In genomic region chr10:58140706-58141347, GRCh38 we compare ENCODE assay signal across 32 cellular contexts.
"Had no signal": no experiment of that assay in that cellular context is flagged by ENCODE, and none has a peak within 500 bp of the region (broad histone marks: within the 10 kb centered on the region; RNA-seq: fewer than 3 reads in every experiment).

No MANE protein-coding gene starts in this region.

- H3K4me1 Mint-ChIP-seq: activated B cell treated with CpG ODN at 0.5 μM for 24 hours had no signal

- DNase-seq: activated B cell treated with CpG ODN at 0.5 μM for 24 hours; activated CD4-positive, alpha-beta memory T cell treated with anti-CD3 and anti-CD28 coated beads for 36 hours; activated CD4-positive, alpha-beta T cell treated with anti-CD3 and anti-CD28 coated beads for 4 hours; activated CD4-positive, alpha-beta T cell treated with anti-CD3 and anti-CD28 coated beads, Interleukin-2, amount 50 U/mL, for 1 hour; activated CD4-positive, CD25-positive, alpha-beta regulatory T cell treated with anti-CD3 and anti-CD28 coated beads, Interleukin-2, amount 50 U/mL, for 72 hours; activated CD8-positive, alpha-beta memory T cell treated with anti-CD3 and anti-CD28 coated beads, Interleukin-2, amount 50 U/mL, for 48 hours; activated effector memory CD4-positive, alpha-beta T cell treated with Interleukin-2 at 50 U/mL for 16 hours; activated naive CD4-positive, alpha-beta T cell treated with anti-CD3 and anti-CD28 coated beads, Interleukin-2, amount 10 ng/mL, durations not matched to agents 7 days and 5 days; activated naive CD8-positive, alpha-beta T cell treated with anti-CD3 and anti-CD28 coated beads, Interleukin-2, amount 50 U/mL, for 24 hours; activated T-cell treated with anti-CD3 and anti-CD28 coated beads, Interleukin-2, amount 50 U/mL, for 48 hours; anterior cingulate cortex; brain microvascular endothelial cell; Kasumi-1; KG1; MG63; NCI-H1048; NCI-H1105 treated with DMSO at 0.1 percent for 48 hours; NCI-H1436; NCI-H1694; NCI-H1930; NCI-H2081 treated with DMSO at 0.1 percent for 48 hours; NCI-H510A; NCI-H526; NCI-H774; SHP77 had no signal

- H3K4me3 Mint-ChIP-seq: activated B cell treated with CpG ODN at 0.5 μM for 24 hours; activated CD4-positive, alpha-beta memory T cell treated with anti-CD3 and anti-CD28 coated beads for 36 hours; activated naive CD4-positive, alpha-beta T cell treated with anti-CD3 and anti-CD28 coated beads, Interleukin-2, amount 10 ng/mL, durations not matched to agents 7 days and 5 days; activated naive CD8-positive, alpha-beta T cell; activated naive CD8-positive, alpha-beta T cell treated with anti-CD3 and anti-CD28 coated beads, Interleukin-2, amount 50 U/mL, for 24 hours; central memory CD8-positive, alpha-beta T cell; T-helper 1 cell treated with Interleukin-12 subunit alpha and Interleukin-12 subunit beta and Interleukin-4 antibody, amounts not matched to agents 30 μg/mL and 1 μg/mL, for 36 hours; T-helper 2 cell treated with Interferon-gamma antibody and Interleukin-4, amounts not matched to agents 5 μg/mL and 100 μg/mL, for 36 hours had no signal

- H3K27me3 ChIP-seq: brain microvascular endothelial cell, cardiac muscle cell had no signal

- H3K4me1 ChIP-seq: SJSA1 had no signal

- ATAC-seq: activated naive CD8-positive, alpha-beta T cell treated with anti-CD3 and anti-CD28 coated beads, Interleukin-2, amount 50 U/mL, for 24 hours; Panc1 had no signal

- H3K9me3 Mint-ChIP-seq: activated B cell treated with CpG ODN at 0.5 μM for 24 hours; activated CD4-positive, alpha-beta memory T cell treated with anti-CD3 and anti-CD28 coated beads for 36 hours; activated naive CD8-positive, alpha-beta T cell treated with anti-CD3 and anti-CD28 coated beads, Interleukin-2, amount 50 U/mL, for 24 hours; central memory CD8-positive, alpha-beta T cell had no signal

- H3K9me3 ChIP-seq: MG63 had no signal

- H3K27ac Mint-ChIP-seq: activated B cell treated with CpG ODN at 0.5 μM for 24 hours; activated CD4-positive, alpha-beta memory T cell treated with anti-CD3 and anti-CD28 coated beads for 36 hours; activated naive CD4-positive, alpha-beta T cell treated with anti-CD3 and anti-CD28 coated beads, Interleukin-2, amount 10 ng/mL, durations not matched to agents 7 days and 5 days; activated naive CD8-positive, alpha-beta T cell; activated naive CD8-positive, alpha-beta T cell treated with anti-CD3 and anti-CD28 coated beads, Interleukin-2, amount 50 U/mL, for 24 hours; T-helper 1 cell treated with Interleukin-12 subunit alpha and Interleukin-12 subunit beta and Interleukin-4 antibody, amounts not matched to agents 30 μg/mL and 1 μg/mL, for 36 hours; T-helper 2 cell treated with Interferon-gamma antibody and Interleukin-4, amounts not matched to agents 5 μg/mL and 100 μg/mL, for 36 hours had no signal

- H3K36me3 ChIP-seq: brain microvascular endothelial cell, cardiac muscle cell, MG63, SJSA1 had no signal

- H3K36me3 Mint-ChIP-seq: activated CD4-positive, alpha-beta memory T cell treated with anti-CD3 and anti-CD28 coated beads for 36 hours; activated naive CD4-positive, alpha-beta T cell treated with anti-CD3 and anti-CD28 coated beads, Interleukin-2, amount 10 ng/mL, durations not matched to agents 7 days and 5 days; activated naive CD8-positive, alpha-beta T cell had no signal

- H3K27ac ChIP-seq: brain microvascular endothelial cell, cardiac muscle cell, SJSA1 had no signal

- H3K4me3 ChIP-seq: cardiac muscle cell, MG63, SJSA1 had no signal
